In the genomic region with DNA sequence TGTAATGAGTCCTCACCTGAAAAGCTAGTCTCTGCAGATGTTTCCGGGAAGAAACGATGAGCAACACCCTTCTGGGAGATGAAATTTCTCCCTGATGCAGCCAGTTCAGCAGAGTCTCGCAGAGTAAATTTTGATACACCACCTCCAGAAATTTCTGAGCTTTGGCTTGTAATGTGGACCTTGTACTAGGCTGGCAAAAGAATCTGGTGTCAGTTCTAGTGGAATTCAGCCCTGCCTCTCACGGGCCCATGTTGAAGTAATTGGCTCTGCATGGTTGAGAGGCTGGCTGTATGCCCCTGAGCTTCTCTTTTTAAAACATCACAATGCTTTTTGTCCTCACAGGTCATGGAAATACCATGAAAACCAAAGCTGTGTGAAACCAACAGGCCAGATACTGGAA, we compare ENCODE assay signal across 21 cellular contexts. TPM values are rescaled to one million over a fixed set of nuclear protein-coding genes. Genes with fewer than 3 reads are reported as not detected.
DNase-seq lines count a peak whose midpoint lies in the region; ATAC-seq and TF ChIP-seq lines count a peak whose summit lies in the region.
"Had no signal": no experiment of that assay in that cellular context is flagged by ENCODE, and none has a peak within 500 bp of the region (broad histone marks: within the 10 kb centered on the region; RNA-seq: fewer than 3 reads in every experiment).

Gene GLYAT (minus strand): TSS at position 125 of the 400 bp plus-strand sequence. CDS start 7,447 bp downstream, outside the sequence.

- ATAC-seq in SK-N-SH treated with all-trans-retinoic acid at 6 μM for 48 hours (no peak), left lobe of liver (peak; percentile 74), GM21786 (IDR thresholded peaks at IDR 0.05; ENCODE audit: unreplicated experiment) (no peak)
- ATAC-seq: A549 had no signal

- H4K20me1 ChIP-seq in SK-N-SH (ENCODE audit: insufficient read depth), result no peaks in the 10 kb centered on the region

- H3K9ac ChIP-seq in SK-N-SH, result no peak within 1 kb of the TSS

- CTCF ChIA-PET in SK-N-SH (lab: Yijun Ruan, JAX), result interaction anchor here (0.6 to 1.6 kb wide), 3 partner anchors 57 to 78 kb away, joined by 3 read pairs; no protein-coding TSS in a partner anchor

- no peak for DNase-seq in SK-N-SH
- peak; percentile 86 for DNase-seq in left lobe of liver (ENCODE audit: low spot score)
- peak; percentile 6 to 36 for DNase-seq in thyroid gland
- no peak for DNase-seq in NCI-H187 treated with DMSO at 0.1 percent for 48 hours (lab: John Stamatoyannopoulos, UW)
- DNase-seq in NCI-H2227 (lab: John Stamatoyannopoulos, UW; ENCODE audit: unreplicated experiment), result no peak
- DNase-seq: AML-193; CD4-positive, alpha-beta memory T cell; DMS79 treated with DMSO at 0.1 percent for 48 hours; GF-D8; H9; IMR-90 had no signal

- intact Hi-C loops in thyroid gland (cut with DNase I), result no loop called here

- no peak for TF ChIP-seq RAD21 in SK-N-SH (IDR thresholded peaks at IDR 0.05; ENCODE audit: low read length)

- H3K36me3 ChIP-seq in SK-N-SH (replicated peaks in 1 of 2; ENCODE audit: control insufficient read depth in 1 of 2, insufficient read depth in 2 of 2, low read length in 1 of 2) (no peaks in the 10 kb centered on the region), thyroid gland (no peaks in the 10 kb centered on the region)

- no peak for TF ChIP-seq EP300 in SK-N-SH (IDR thresholded peaks at IDR 0.05; ENCODE audit: borderline replicate concordance in 1 of 2, low read depth in 1 of 2, low read length in 1 of 2)

- H3K4me1 Mint-ChIP-seq in nephron, result peaks cover 19% of the 10 kb centered on the region
- H3K4me1 Mint-ChIP-seq: H9 had no signal

- H3K27me3 ChIP-seq in SK-N-SH (ENCODE audit: insufficient read depth), result no peaks in the 10 kb centered on the region
- H3K27me3 ChIP-seq in thyroid gland, result no peaks in the 10 kb centered on the region

- no peaks in the 10 kb centered on the region for H3K9me3 ChIP-seq in SK-N-SH
- no peaks in the 10 kb centered on the region for H3K9me3 ChIP-seq in thyroid gland
- H3K9me3 ChIP-seq: A549 had no signal

- H3K4me1 ChIP-seq in SK-N-SH (ENCODE audit: control insufficient read depth in 1 of 2, insufficient read depth in 2 of 2, low read depth in 1 of 2, low read length in 1 of 2) (no peaks in the 10 kb centered on the region; a peak in 1 of 4 replicates), thyroid gland (no peaks in the 10 kb centered on the region)
- H3K4me1 ChIP-seq: A549 had no signal

- 0 out of 2 replicates have a peak within 1 kb of the TSS, but pooled peaks have one; percentile 6 for H2AFZ ChIP-seq in SK-N-SH (ENCODE audit: low read depth)

- no peak for TF ChIP-seq POLR2A in thyroid gland (IDR thresholded peaks at IDR 0.05)

- H3K27ac Mint-ChIP-seq in nephron, result peak within 1 kb of the TSS; percentile 79 to 90 (median 90)
- H3K27ac Mint-ChIP-seq: CD14-positive monocyte; CD4-positive, alpha-beta memory T cell; H9 had no signal

- H3K4me3 ChIP-seq in SK-N-SH (ENCODE audit: low read depth in 2 of 2, low read length in 1 of 2) (no peak within 1 kb of the TSS), thyroid gland (replicated peaks in 1 of 3) (no peak within 1 kb of the TSS)
- H3K4me3 ChIP-seq: A549 had no signal

- H3K9me3 Mint-ChIP-seq in nephron, result no peaks in the 10 kb centered on the region

- 0% methylated on average over 4 of the region's 4 CpGs for WGBS in SK-N-SH (ENCODE audit: low lambda C conversion rate)
- 68% methylated on average over 4 of the region's 4 CpGs for WGBS in thyroid gland, 2 donors

- no peaks in the 10 kb centered on the region for H3F3A ChIP-seq in SK-N-SH (replicated peaks; ENCODE audit: insufficient read depth)

- H3K27ac ChIP-seq in SK-N-SH (ENCODE audit: low read depth in 2 of 2, low read length in 1 of 2) (no peak within 1 kb of the TSS), thyroid gland (no peak within 1 kb of the TSS)
- H3K27ac ChIP-seq: 22Rv1, A549, HL-60 had no signal

- H3K36me3 Mint-ChIP-seq in nephron (ENCODE audit: low read depth), result no peaks in the 10 kb centered on the region
- H3K36me3 Mint-ChIP-seq: CD14-positive monocyte; CD4-positive, alpha-beta memory T cell had no signal

- no peaks in the 10 kb centered on the region for H3K9me2 ChIP-seq in SK-N-SH

- no peaks in the 10 kb centered on the region for H3K79me2 ChIP-seq in SK-N-SH (ENCODE audit: insufficient read depth)

- no peak within 1 kb of the TSS for H3K4me2 ChIP-seq in SK-N-SH
- H3K4me2 ChIP-seq: A549 had no signal

- peak within 1 kb of the TSS; percentile 52 to 71 (median 63) for H3K4me3 Mint-ChIP-seq in nephron
- H3K4me3 Mint-ChIP-seq: CD14-positive monocyte; CD4-positive, alpha-beta memory T cell; H9 had no signal

- TF ChIP-seq CTCF in SK-N-SH (IDR thresholded peaks at IDR 0.05), result no peak
- TF ChIP-seq CTCF in nephron (IDR thresholded peaks at IDR 0.05; ENCODE audit: unreplicated experiment in 3 of 3), result no peak
- no peak for TF ChIP-seq CTCF in thyroid gland (IDR thresholded peaks at IDR 0.05)

- H3K27me3 Mint-ChIP-seq in nephron (ENCODE audit: low read depth), result no peaks in the 10 kb centered on the region

- POLR2A ChIA-PET in SK-N-SH (lab: Yijun Ruan, JAX), result no interaction called here

TF ChIP-seq in SK-N-SH, 30 proteins besides CTCF, POLR2A, EP300 and RAD21:
- TF ChIP-seq ELF1 (IDR thresholded peaks at IDR 0.05) (no peak), PBX3 (IDR thresholded peaks at IDR 0.05) (no peak)
- TF ChIP-seq, protein P1, sequence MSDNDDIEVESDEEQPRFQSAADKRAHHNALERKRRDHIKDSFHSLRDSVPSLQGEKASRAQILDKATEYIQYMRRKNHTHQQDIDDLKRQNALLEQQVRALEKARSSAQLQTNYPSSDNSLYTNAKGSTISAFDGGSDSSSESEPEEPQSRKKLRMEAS (IDR thresholded peaks at IDR 0.05; ENCODE audit: low read depth), result no peak
TF ChIP-seq in SK-N-SH: peak in this region for 0.

TF ChIP-seq in SK-N-SH treated with all-trans-retinoic acid at 6 μM for 48 hours, 23 proteins besides CTCF, POLR2A, EP300 and RAD21:
- TF ChIP-seq TOX (CRISPR knock-in tag; IDR thresholded peaks at IDR 0.05; ENCODE audit: borderline replicate concordance), result no peak
- no peak for TF ChIP-seq ISL1 (CRISPR knock-in tag; IDR thresholded peaks at IDR 0.05)
- no peak for TF ChIP-seq POU6F1 (CRISPR knock-in tag; IDR thresholded peaks at IDR 0.05; ENCODE audit: borderline replicate concordance, low read depth)

RNA-seq across cellular contexts. Expression of gene GLYAT, which starts in this region (rescaled TPM):
- not detected in 2 replicates for polyA plus RNA-seq in SK-N-SH (2012; rRNA removed)
- polyA plus RNA-seq in SK-N-SH (2012; cell fraction: cytosol; rRNA removed), result not detected in 2 replicates
- not detected in 2 replicates for polyA plus RNA-seq in SK-N-SH (2012; cell fraction: nucleus; rRNA removed)
- total RNA-seq in left lobe of liver (270 TPM), thyroid gland (not detected)
- total RNA-seq: CD4-positive, alpha-beta memory T cell; H1; H9; HT1080; IMR-90 had no signal
- polyA plus RNA-seq: A549; BJ; CD14-positive monocyte; CD4-positive, alpha-beta memory T cell; H1; IMR-90 had no signal

Comparison
In these comparisons a context has a peak if more than half of its experiments do, and no peak if none do; other contexts are left out.
1. RNA of gene GLYAT (total RNA-seq): 270 TPM in left lobe of liver (single experiment); not detected in thyroid gland; every median in the first group is over 100 times any median in the second.
2. Peak in DNase-seq in thyroid gland; RNA of the gene not detected or under 1 TPM.